1 cellular context compared by ENCODE assay signal in the genomic region with DNA sequence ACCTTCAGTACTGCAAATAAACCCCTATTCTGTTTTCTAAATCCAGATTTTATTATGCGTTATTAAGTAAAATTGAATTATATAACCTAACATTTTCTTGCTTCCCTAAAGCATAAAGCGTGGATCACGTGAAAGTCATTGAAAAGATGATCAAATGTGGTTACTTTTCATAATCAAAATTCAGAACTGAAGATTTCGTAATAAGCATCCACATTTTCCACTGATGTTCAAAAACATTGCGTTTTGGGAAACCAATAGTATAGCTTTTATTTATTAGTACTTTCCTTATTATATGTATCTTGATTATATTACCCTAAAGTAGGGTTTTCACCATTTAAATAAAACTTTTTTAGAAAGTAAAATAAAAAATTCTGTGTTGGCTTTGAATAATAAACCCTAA.
TF ChIP-seq lines count a peak whose summit lies in the region.

No MANE protein-coding gene starts in this region.

TF ChIP-seq in neural cell, 6 proteins besides CTCF, POLR2A, EP300 and RAD21 (continued from another document):
- TF ChIP-seq, protein P1, sequence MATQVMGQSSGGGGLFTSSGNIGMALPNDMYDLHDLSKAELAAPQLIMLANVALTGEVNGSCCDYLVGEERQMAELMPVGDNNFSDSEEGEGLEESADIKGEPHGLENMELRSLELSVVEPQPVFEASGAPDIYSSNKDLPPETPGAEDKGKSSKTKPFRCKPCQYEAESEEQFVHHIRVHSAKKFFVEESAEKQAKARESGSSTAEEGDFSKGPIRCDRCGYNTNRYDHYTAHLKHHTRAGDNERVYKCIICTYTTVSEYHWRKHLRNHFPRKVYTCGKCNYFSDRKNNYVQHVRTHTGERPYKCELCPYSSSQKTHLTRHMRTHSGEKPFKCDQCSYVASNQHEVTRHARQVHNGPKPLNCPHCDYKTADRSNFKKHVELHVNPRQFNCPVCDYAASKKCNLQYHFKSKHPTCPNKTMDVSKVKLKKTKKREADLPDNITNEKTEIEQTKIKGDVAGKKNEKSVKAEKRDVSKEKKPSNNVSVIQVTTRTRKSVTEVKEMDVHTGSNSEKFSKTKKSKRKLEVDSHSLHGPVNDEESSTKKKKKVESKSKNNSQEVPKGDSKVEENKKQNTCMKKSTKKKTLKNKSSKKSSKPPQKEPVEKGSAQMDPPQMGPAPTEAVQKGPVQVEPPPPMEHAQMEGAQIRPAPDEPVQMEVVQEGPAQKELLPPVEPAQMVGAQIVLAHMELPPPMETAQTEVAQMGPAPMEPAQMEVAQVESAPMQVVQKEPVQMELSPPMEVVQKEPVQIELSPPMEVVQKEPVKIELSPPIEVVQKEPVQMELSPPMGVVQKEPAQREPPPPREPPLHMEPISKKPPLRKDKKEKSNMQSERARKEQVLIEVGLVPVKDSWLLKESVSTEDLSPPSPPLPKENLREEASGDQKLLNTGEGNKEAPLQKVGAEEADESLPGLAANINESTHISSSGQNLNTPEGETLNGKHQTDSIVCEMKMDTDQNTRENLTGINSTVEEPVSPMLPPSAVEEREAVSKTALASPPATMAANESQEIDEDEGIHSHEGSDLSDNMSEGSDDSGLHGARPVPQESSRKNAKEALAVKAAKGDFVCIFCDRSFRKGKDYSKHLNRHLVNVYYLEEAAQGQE (IDR thresholded peaks at IDR 0.05; ENCODE audit: borderline replicate concordance) = no peak
- TF ChIP-seq POLR2AphosphoS5 (IDR thresholded peaks at IDR 0.05) (no peak), EZH2 (IDR thresholded peaks at IDR 0.05; ENCODE audit: borderline replicate concordance, insufficient read depth, low read length, poor library complexity, severe bottlenecking) (no peak), TAF1 (IDR thresholded peaks at IDR 0.05; ENCODE audit: low read depth) (no peak)
